13 cellular contexts compared by ENCODE assay signal in genomic region chr17:67082110-67082509, GRCh38. TPM values are rescaled to one million over a fixed set of nuclear protein-coding genes. Genes with fewer than 3 reads are reported as not detected.
DNase-seq lines count a peak whose midpoint lies in the region; ATAC-seq, FAIRE-seq and TF ChIP-seq lines count a peak whose summit lies in the region.
"Had no signal": no experiment of that assay in that cellular context is flagged by ENCODE, and none has a peak within 500 bp of the region (broad histone marks: within the 10 kb centered on the region; RNA-seq: fewer than 3 reads in every experiment).

No MANE protein-coding gene starts in this region.

- H3K4me2 ChIP-seq in KMS-11, result peak overlapping the region; percentile 67
- H3K4me2 ChIP-seq: A549 had no signal

- ATAC-seq in GM21619 (IDR thresholded peaks at IDR 0.05; ENCODE audit: unreplicated experiment), result peak; percentile 81
- peak; percentile 80 to 92 for ATAC-seq in naive thymus-derived CD8-positive, alpha-beta T cell
- ATAC-seq: A549, gastroesophageal sphincter, right cardiac atrium had no signal

- peaks cover 7% of the 10 kb centered on the region; the same call in 1 of the 2 replicates for H4K20me1 ChIP-seq in KMS-11 (ENCODE audit: insufficient read depth)

- H3K36me3 ChIP-seq in KMS-11 (ENCODE audit: insufficient read depth), result peaks cover 6% of the 10 kb centered on the region; the same call in 1 of the 2 replicates

- H3K4me1 Mint-ChIP-seq in naive thymus-derived CD8-positive, alpha-beta T cell, result peaks cover 6 to 28% (median 19%) of the 10 kb centered on the region in 4 donors

- H3K36me3 Mint-ChIP-seq in naive thymus-derived CD8-positive, alpha-beta T cell, result peaks cover 0 to 54% (median 22%) of the 10 kb centered on the region in 3 donors

- no peaks in the 10 kb centered on the region for H3K27me3 ChIP-seq in KMS-11 (ENCODE audit: insufficient read depth, low read depth)
- H3K27me3 ChIP-seq: gastroesophageal sphincter had no signal

- H3K9ac ChIP-seq in KMS-11, result no peak overlapping the region

- H3K27me3 Mint-ChIP-seq in naive thymus-derived CD8-positive, alpha-beta T cell, result no peaks in the 10 kb centered on the region

- H3K27ac ChIP-seq in KMS-11, result peak overlapping the region; percentile 46
- H3K27ac ChIP-seq: A549, gastroesophageal sphincter had no signal

- no peaks in the 10 kb centered on the region for H3K9me3 Mint-ChIP-seq in naive thymus-derived CD8-positive, alpha-beta T cell

- DNase-seq in SIG-M5 treated with dmso at 0.1 percent for 504 hours (lab: John Stamatoyannopoulos, UW; ENCODE audit: unreplicated experiment) (peak; percentile 29), SIG-M5 (lab: John Stamatoyannopoulos, UW) (no peak), kidney tubule cell (ENCODE audit: low spot score) (no peak), D721Med (ENCODE audit: insufficient read length, low spot score) (no peak)
- peak in 3 of 10 donors; percentile 42 to 67 (median 66) for DNase-seq in naive thymus-derived CD8-positive, alpha-beta T cell
- DNase-seq in stimulated activated naive CD4-positive, alpha-beta T cell treated with Interleukin-2 at 50 U/mL for 16 hours (lab: John Stamatoyannopoulos, UW), result no peak
- DNase-seq: activated effector memory CD4-positive, alpha-beta T cell treated with anti-CD3 and anti-CD28 coated beads, Interleukin-2, amount 50 U/mL, for 16 hours; right cardiac atrium; trophoblast cell had no signal

- no peak overlapping the region for H3K4me3 ChIP-seq in KMS-11 (IDR thresholded peaks at IDR 0.05; ENCODE audit: insufficient read depth, low read depth, low read length)
- H3K4me3 ChIP-seq: A549, gastroesophageal sphincter had no signal

- peak overlapping the region; percentile 23 to 90 (median 63) for H3K27ac Mint-ChIP-seq in naive thymus-derived CD8-positive, alpha-beta T cell

- peaks cover 45% of the 10 kb centered on the region for H3K4me1 ChIP-seq in KMS-11 (ENCODE audit: low read depth, poor library complexity, severe bottlenecking)
- H3K4me1 ChIP-seq: A549, gastroesophageal sphincter had no signal

- no peaks in the 10 kb centered on the region; the same call in 1 of the 2 replicates for H3K79me2 ChIP-seq in KMS-11 (ENCODE audit: insufficient read depth, low read depth)

- H3K4me3 Mint-ChIP-seq in naive thymus-derived CD8-positive, alpha-beta T cell, result peak overlapping the region; percentile 8 to 68 (median 26)

- POLR2A ChIA-PET in naive thymus-derived CD8-positive, alpha-beta T cell (lab: Charles Lee), result no interaction called here

- TF ChIP-seq CTCF in KMS-11 (conservative IDR thresholded peaks at IDR 0.05; ENCODE audit: low read depth, low read length), result no peak; the same call in 1 of the 2 replicates
- no peak for TF ChIP-seq CTCF in D721Med (IDR thresholded peaks at IDR 0.05; ENCODE audit: insufficient read depth, missing control alignments)

- FAIRE-seq in D721Med (lab: Jason Lieb, UNC), result no peak
- FAIRE-seq: A549 had no signal

- H2AFZ ChIP-seq in KMS-11 (ENCODE audit: low read depth), result no peak overlapping the region

RNA-seq across cellular contexts. Expression of gene CACNG1, which starts 37.8 kb away (rescaled TPM):
- total RNA-seq in naive thymus-derived CD8-positive, alpha-beta T cell, result not detected
- polyA plus RNA-seq in naive thymus-derived CD8-positive, alpha-beta T cell, result not detected
- total RNA-seq: gastroesophageal sphincter, right cardiac atrium had no signal
- polyA plus RNA-seq: right cardiac atrium had no signal
